In genomic region chr9:91771027-91771426, GRCh38 we compare ENCODE assay signal across 8 cellular contexts.
DNase-seq lines count a peak whose midpoint lies in the region; ATAC-seq and TF ChIP-seq lines count a peak whose summit lies in the region.

No MANE protein-coding gene starts in this region.

- POLR2A ChIA-PET in AG04449 (lab: Yijun Ruan, JAX), result interaction anchor here (0.5 to 0.8 kb wide), 2 partner anchors 184 to 199 kb away, joined by 3 read pairs; no protein-coding TSS in a partner anchor

- TF ChIP-seq POLR2A in gastrocnemius medialis (IDR thresholded peaks at IDR 0.05), result no peak

- H3K9me3 ChIP-seq in left lung (no peaks in the 10 kb centered on the region), gastrocnemius medialis (no peaks in the 10 kb centered on the region)

- ATAC-seq in left lung (peak; percentile 70), GM19452 (IDR thresholded peaks at IDR 0.05; ENCODE audit: unreplicated experiment) (no peak), gastrocnemius medialis (no peak)

- intact Hi-C loops in left lung (cut with DNase I), result no loop called here
- intact Hi-C loops in gastrocnemius medialis (cut with DNase I; ENCODE audit: low total_unique reads), result no loop called here

- in situ Hi-C loops in gastrocnemius medialis (cut with MboI; ENCODE audit: low sequenced_read_pairs in 4 of 4), result no loop called here

- no peaks in the 10 kb centered on the region for H3K36me3 ChIP-seq in left lung
- no peaks in the 10 kb centered on the region for H3K36me3 ChIP-seq in gastrocnemius medialis

- H3K27ac ChIP-seq in left lung, result no peak overlapping the region
- no peak overlapping the region for H3K27ac ChIP-seq in gastrocnemius medialis

- H3K4me3 ChIP-seq in AG04449 (ENCODE audit: low read depth, low read length) (no peak overlapping the region; the same call in 1 of the 2 replicates), left lung (no peak overlapping the region), gastrocnemius medialis (no peak overlapping the region)

- H3K27me3 ChIP-seq in left lung (peaks cover 0 to 34% of the 10 kb centered on the region in 2 donors), gastrocnemius medialis (peaks cover 0 to 16% (median 13%) of the 10 kb centered on the region in 3 donors)

- H3K4me1 ChIP-seq in left lung (peaks cover 0 to 6% of the 10 kb centered on the region in 2 donors), gastrocnemius medialis (no peaks in the 10 kb centered on the region)

- CTCF ChIA-PET in AG04449 (lab: Yijun Ruan, JAX), result interaction anchor here (0.6 to 8.6 kb wide), 16 partner anchors 8 to 856 kb away, joined by 3 to 114 read pairs (median 3); partner anchors contain the start of gene ROR2

- DNase-seq in AG04449 (ENCODE audit: low read depth, low spot score) (peak; percentile 86), LoVo (ENCODE audit: low spot score) (peak; percentile 5), brain pericyte (ENCODE audit: low read depth, low spot score) (peak; percentile 11), left lung (peak in 1 of 2 donors; percentile 66), DMS114 treated with DMSO at 0.1 percent for 48 hours (lab: John Stamatoyannopoulos, UW; ENCODE audit: unreplicated experiment) (no peak), gastrocnemius medialis (no peak), NK-92 (lab: John Stamatoyannopoulos, UW; ENCODE audit: unreplicated experiment) (no peak)

- peak; percentile 71 for TF ChIP-seq CTCF in AG04449 (IDR thresholded peaks at IDR 0.05; ENCODE audit: insufficient read depth, low read length, missing control alignments)
- TF ChIP-seq CTCF in left lung (IDR thresholded peaks at IDR 0.05), result peak in 1 of 2 donors; percentile 11
- no peak for TF ChIP-seq CTCF in gastrocnemius medialis (IDR thresholded peaks at IDR 0.05 in 4 of 5, conservative IDR thresholded peaks at IDR 0.05 in 1 of 5)

Comparison
In these comparisons a context has a peak if more than half of its experiments do, and no peak if none do; other contexts are left out.
1. DNase-seq: peak in AG04449 (single experiment), LoVo (single experiment) and brain pericyte (single experiment); none in DMS114 treated with DMSO at 0.1 percent for 48 hours (single experiment), gastrocnemius medialis (0 of 2) and NK-92 (single experiment).